In genomic region chr6:43496370-43497128, GRCh38 we compare ENCODE assay signal across 8 cellular contexts. TPM values are rescaled to one million over a fixed set of nuclear protein-coding genes. Genes with fewer than 3 reads are reported as not detected.
A peak's percentile ranks its signal among the peaks of the same experiment; 100 is the strongest.
DNase-seq lines count a peak whose midpoint lies in the region; ATAC-seq and TF ChIP-seq lines count a peak whose summit lies in the region.

No MANE protein-coding gene starts in this region.

- POLR2A ChIA-PET in GM10248 (lab: Yijun Ruan, JAX): interaction anchor here (0.6 to 0.9 kb wide), 2 partner anchors 19 to 107 kb away, joined by 3 read pairs; no protein-coding TSS in a partner anchor
- POLR2A ChIA-PET in activated CD4-positive, alpha-beta T cell treated with anti-CD3 and anti-CD28 coated beads, Interleukin-2, amount 10 ng/mL, durations not matched to agents 7 days and 5 days (lab: Charles Lee): no interaction called here

- peaks cover 33% of the 10 kb centered on the region for H3K36me3 ChIP-seq in osteoblast (ENCODE audit: insufficient read depth, low read length)

- H3K4me3 ChIP-seq in epithelial cell of esophagus (ENCODE audit: low read length) (no peak overlapping the region), osteoblast (ENCODE audit: insufficient read depth, low read length) (no peak overlapping the region)

- intact Hi-C loops in CD14-positive monocyte (cut with micrococcal nuclease): no loop called here

- peaks cover 55% of the 10 kb centered on the region for H3K4me1 ChIP-seq in osteoblast (ENCODE audit: insufficient read depth, low read length)

- H3K4me3 Mint-ChIP-seq in CD14-positive monocyte: no peak overlapping the region
- H3K4me3 Mint-ChIP-seq in activated CD4-positive, alpha-beta T cell treated with anti-CD3 and anti-CD28 coated beads, Interleukin-2, amount 10 ng/mL, durations not matched to agents 7 days and 5 days: no peak overlapping the region

- H3K27ac Mint-ChIP-seq in CD14-positive monocyte: peak overlapping the region in 2 of 7 donors; percentile 37 to 69
- H3K27ac Mint-ChIP-seq in activated CD4-positive, alpha-beta T cell treated with anti-CD3 and anti-CD28 coated beads, Interleukin-2, amount 10 ng/mL, durations not matched to agents 7 days and 5 days: no peak overlapping the region

- H3K4me1 Mint-ChIP-seq in CD14-positive monocyte: peaks cover 8% of the 10 kb centered on the region
- peaks cover 19% of the 10 kb centered on the region for H3K4me1 Mint-ChIP-seq in activated CD4-positive, alpha-beta T cell treated with anti-CD3 and anti-CD28 coated beads, Interleukin-2, amount 10 ng/mL, durations not matched to agents 7 days and 5 days

- ATAC-seq in HG03196 (IDR thresholded peaks at IDR 0.05; ENCODE audit: unreplicated experiment): no peak

- no peaks in the 10 kb centered on the region for H3K9me3 ChIP-seq in osteoblast (ENCODE audit: low read depth, low read length)

- DNase-seq in GM10248 (ENCODE audit: extremely low spot score): no peak
- DNase-seq in NCI-H460 (ENCODE audit: extremely low read depth, low read depth): peak; percentile 21
- peak; percentile 96 for DNase-seq in epithelial cell of esophagus (ENCODE audit: low read depth)
- DNase-seq in osteoblast (ENCODE audit: insufficient read length, low spot score, missing footprints): peak; percentile 97
- DNase-seq in CD14-positive monocyte (ENCODE audit: low spot score): no peak
- DNase-seq in activated CD4-positive, alpha-beta T cell treated with anti-CD3 and anti-CD28 coated beads, Interleukin-2, amount 10 ng/mL, durations not matched to agents 7 days and 5 days: no peak
- DNase-seq in activated naive CD4-positive, alpha-beta T cell treated with anti-CD3 and anti-CD28 coated beads, Interleukin-2, amount 50 U/mL, for 16 hours: no peak

- H3K4me2 ChIP-seq in osteoblast (ENCODE audit: insufficient read depth, low read length): peak overlapping the region; percentile 56

- peak; percentile 63 for TF ChIP-seq CTCF in GM10248 (IDR thresholded peaks at IDR 0.05; ENCODE audit: control extremely low read depth, extremely low read depth, low read depth, missing control alignments)
- TF ChIP-seq CTCF in epithelial cell of esophagus (IDR thresholded peaks at IDR 0.05; ENCODE audit: insufficient read depth, low read depth, low read length, missing control alignments): peak; percentile 74
- TF ChIP-seq CTCF in osteoblast (IDR thresholded peaks at IDR 0.05; ENCODE audit: extremely low read depth, low read depth, low read length): peak; percentile 67
- no peak for TF ChIP-seq CTCF in CD14-positive monocyte (IDR thresholded peaks at IDR 0.05)

- H3K27me3 ChIP-seq in osteoblast (ENCODE audit: insufficient read depth, low read length): no peaks in the 10 kb centered on the region

- H3K36me3 Mint-ChIP-seq in CD14-positive monocyte: peaks cover 48 to 55% of the 10 kb centered on the region in 2 donors
- peaks cover 7% of the 10 kb centered on the region for H3K36me3 Mint-ChIP-seq in activated CD4-positive, alpha-beta T cell treated with anti-CD3 and anti-CD28 coated beads, Interleukin-2, amount 10 ng/mL, durations not matched to agents 7 days and 5 days (ENCODE audit: low read depth)

- peak overlapping the region; percentile 49 for H3K27ac ChIP-seq in osteoblast (ENCODE audit: low read depth, low read length)

- H3K79me2 ChIP-seq in osteoblast (ENCODE audit: insufficient read depth, low read length): peaks cover 41% of the 10 kb centered on the region

- CTCF ChIA-PET in GM10248 (lab: Yijun Ruan, JAX): interaction anchor here (0.7 to 11.7 kb wide), 14 partner anchors 10 to 583 kb away, joined by 3 to 125 read pairs (median 4); partner anchors contain the start of genes DLK2 and DNPH1
- CTCF ChIA-PET in activated CD4-positive, alpha-beta T cell treated with anti-CD3 and anti-CD28 coated beads, Interleukin-2, amount 10 ng/mL, durations not matched to agents 7 days and 5 days (lab: Charles Lee): interaction anchor here (0.7 to 7.0 kb wide), 6 partner anchors 11 to 113 kb away, joined by 3 to 54 read pairs (median 4); partner anchors contain the start of genes LRRC73, POLR1C and YIPF3

- H2AFZ ChIP-seq in osteoblast (ENCODE audit: low read length): no peak overlapping the region

- peaks cover 0 to 4% (median 0%) of the 10 kb centered on the region in 3 donors for H3K27me3 Mint-ChIP-seq in CD14-positive monocyte (ENCODE audit: low read depth in 3 of 3)
- H3K27me3 Mint-ChIP-seq in activated CD4-positive, alpha-beta T cell treated with anti-CD3 and anti-CD28 coated beads, Interleukin-2, amount 10 ng/mL, durations not matched to agents 7 days and 5 days: no peaks in the 10 kb centered on the region

- H3K9me3 Mint-ChIP-seq in CD14-positive monocyte: no peaks in the 10 kb centered on the region
- no peaks in the 10 kb centered on the region for H3K9me3 Mint-ChIP-seq in activated CD4-positive, alpha-beta T cell treated with anti-CD3 and anti-CD28 coated beads, Interleukin-2, amount 10 ng/mL, durations not matched to agents 7 days and 5 days

- H4K20me1 ChIP-seq in osteoblast (ENCODE audit: insufficient read depth, low read length): peaks cover 37% of the 10 kb centered on the region

RNA-seq across cellular contexts. Expression of gene LRRC73, which starts 13.6 kb away (rescaled TPM):
- total RNA-seq in NCI-H460 (2014; rRNA removed; shearing (Covaris generic)): 0.25 and 0.26 TPM in 2 replicates
- 0.51 and 0.69 TPM in 2 replicates for polyA plus RNA-seq in NCI-H460 (2014; cell fraction: nucleus; rRNA removed)
- total RNA-seq in osteoblast: 0.36 and 0.59 TPM in 2 replicates
- polyA plus RNA-seq in CD14-positive monocyte: not detected
- total RNA-seq in activated CD4-positive, alpha-beta T cell treated with anti-CD3 and anti-CD28 coated beads, Interleukin-2, amount 10 ng/mL, durations not matched to agents 7 days and 5 days: under 1 TPM; 0.48 to 0.52 TPM

RNA-seq across cellular contexts. Expression of gene TJAP1, which starts 19.2 kb away (rescaled TPM):
- total RNA-seq in NCI-H460 (2014; rRNA removed; shearing (Covaris generic)): 21.2 and 21.3 TPM in 2 replicates
- polyA plus RNA-seq in NCI-H460 (2014; cell fraction: nucleus; rRNA removed): 43.1 and 57.1 TPM in 2 replicates
- 14.5 and 16.2 TPM in 2 replicates for total RNA-seq in osteoblast
- polyA plus RNA-seq in CD14-positive monocyte: 1 to 10 TPM; 3.2 TPM
- 10 to 100 TPM; 36.5 to 41.8 TPM for total RNA-seq in activated CD4-positive, alpha-beta T cell treated with anti-CD3 and anti-CD28 coated beads, Interleukin-2, amount 10 ng/mL, durations not matched to agents 7 days and 5 days

RNA-seq across cellular contexts. Expression of gene YIPF3, which starts 20.2 kb away (rescaled TPM):
- 62.4 and 69.1 TPM in 2 replicates for total RNA-seq in NCI-H460 (2014; rRNA removed; shearing (Covaris generic))
- 83.5 and 330 TPM in 2 replicates for polyA plus RNA-seq in NCI-H460 (2014; cell fraction: nucleus; rRNA removed)
- 98.8 and 126 TPM in 2 replicates for total RNA-seq in osteoblast
- 100 to 1,000 TPM; 112 to 123 TPM for polyA plus RNA-seq in CD14-positive monocyte
- total RNA-seq in activated CD4-positive, alpha-beta T cell treated with anti-CD3 and anti-CD28 coated beads, Interleukin-2, amount 10 ng/mL, durations not matched to agents 7 days and 5 days: 10 to 100 TPM; 68.1 to 71.7 TPM

RNA-seq across cellular contexts. Expression of gene POLR1C, which starts 20.3 kb away (rescaled TPM):
- total RNA-seq in NCI-H460 (2014; rRNA removed; shearing (Covaris generic)): 36.4 and 39.5 TPM in 2 replicates
- polyA plus RNA-seq in NCI-H460 (2014; cell fraction: nucleus; rRNA removed): 55.8 and 66.7 TPM in 2 replicates
- 28.6 and 29.5 TPM in 2 replicates for total RNA-seq in osteoblast
- 1 to 10 TPM; 4.5 to 6.1 TPM for polyA plus RNA-seq in CD14-positive monocyte
- 10 to 100 TPM; 23.1 to 33.4 TPM for total RNA-seq in activated CD4-positive, alpha-beta T cell treated with anti-CD3 and anti-CD28 coated beads, Interleukin-2, amount 10 ng/mL, durations not matched to agents 7 days and 5 days

RNA-seq across cellular contexts. Expression of gene DLK2, which starts 41.2 kb away (rescaled TPM):
- total RNA-seq in NCI-H460 (2014; rRNA removed; shearing (Covaris generic)): not detected in 2 replicates
- 0.79 TPM in 1 of 2 replicates, not detected in the other for polyA plus RNA-seq in NCI-H460 (2014; cell fraction: nucleus; rRNA removed)
- total RNA-seq in osteoblast: 0.29 TPM in 1 of 2 replicates, not detected in the other
- not detected for polyA plus RNA-seq in CD14-positive monocyte
- not detected for total RNA-seq in activated CD4-positive, alpha-beta T cell treated with anti-CD3 and anti-CD28 coated beads, Interleukin-2, amount 10 ng/mL, durations not matched to agents 7 days and 5 days

Comparison
In these comparisons a context has a peak if more than half of its experiments do, and no peak if none do; other contexts are left out.
1. DNase-seq: peak in NCI-H460 (single experiment), epithelial cell of esophagus (single experiment) and osteoblast (single experiment); none in GM10248 (single experiment), CD14-positive monocyte (single experiment), activated CD4-positive, alpha-beta T cell treated with anti-CD3 and anti-CD28 coated beads, Interleukin-2, amount 10 ng/mL, durations not matched to agents 7 days and 5 days (single experiment) and activated naive CD4-positive, alpha-beta T cell treated with anti-CD3 and anti-CD28 coated beads, Interleukin-2, amount 50 U/mL, for 16 hours (single experiment).